In the genomic region with DNA sequence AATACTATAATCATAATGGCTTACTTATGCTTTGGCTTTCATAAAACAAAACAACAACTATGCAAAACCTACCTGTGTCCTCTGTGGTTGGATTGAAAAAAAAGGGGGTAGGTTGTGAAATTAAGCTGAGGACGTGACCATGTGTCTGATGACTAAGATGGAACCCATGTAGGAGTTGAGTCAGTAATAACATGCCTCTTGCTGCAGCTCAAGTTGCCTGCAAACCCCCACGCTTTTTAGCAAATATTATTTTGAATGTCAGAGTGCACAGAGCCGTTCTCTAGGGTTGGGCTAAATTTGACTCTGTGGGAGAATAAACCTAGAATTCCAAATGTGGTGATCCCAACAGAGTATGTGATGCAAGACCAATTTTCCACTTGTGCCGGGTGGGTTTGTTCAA, we compare ENCODE assay signal across 8 cellular contexts.
A peak's percentile ranks its signal among the peaks of the same experiment; 100 is the strongest.
DNase-seq lines count a peak whose midpoint lies in the region; ATAC-seq and TF ChIP-seq lines count a peak whose summit lies in the region.

No MANE protein-coding gene starts in this region.

- H3K9me3 ChIP-seq in naive thymus-derived CD4-positive, alpha-beta T cell (ENCODE audit: control insufficient read depth in 2 of 3, low read length in 3 of 3) = no peaks in the 10 kb centered on the region

- H3K27ac ChIP-seq in naive thymus-derived CD4-positive, alpha-beta T cell (ENCODE audit: low read depth, low read length) = no peak overlapping the region

- peak; percentile 42 for DNase-seq in HT1080 (ENCODE audit: low read depth)
- DNase-seq in fibroblast of villous mesenchyme (ENCODE audit: low read depth) = peak; percentile 71
- DNase-seq in GOT3 (lab: John Stamatoyannopoulos, UW) = no peak
- no peak for DNase-seq in naive thymus-derived CD4-positive, alpha-beta T cell
- no peak for DNase-seq in OCI-M2 (lab: John Stamatoyannopoulos, UW; ENCODE audit: unreplicated experiment)

- no peaks in the 10 kb centered on the region for H3K27me3 ChIP-seq in naive thymus-derived CD4-positive, alpha-beta T cell (ENCODE audit: control insufficient read depth in 2 of 2, insufficient read depth in 2 of 2, low read length in 2 of 2)

- ATAC-seq in GM18868 (IDR thresholded peaks at IDR 0.05; ENCODE audit: unreplicated experiment) (peak; percentile 77), GM21737 (IDR thresholded peaks at IDR 0.05; ENCODE audit: unreplicated experiment) (peak; percentile 58), GM21528 (IDR thresholded peaks at IDR 0.05; ENCODE audit: low FRiP score, unreplicated experiment) (no peak)
- no peak for ATAC-seq in naive thymus-derived CD4-positive, alpha-beta T cell

- H3K4me3 Mint-ChIP-seq in naive thymus-derived CD4-positive, alpha-beta T cell = no peak overlapping the region

- no peaks in the 10 kb centered on the region for H3K36me3 ChIP-seq in naive thymus-derived CD4-positive, alpha-beta T cell (ENCODE audit: control insufficient read depth in 2 of 3, insufficient read depth in 3 of 3, low read length in 3 of 3)

- POLR2A ChIA-PET in naive thymus-derived CD4-positive, alpha-beta T cell (lab: Charles Lee) = no interaction called here

- CTCF ChIA-PET in naive thymus-derived CD4-positive, alpha-beta T cell (lab: Charles Lee) = interaction anchor here (1.3 to 1.8 kb wide), 2 partner anchors 11 to 35 kb away, joined by 3 to 4 read pairs; no protein-coding TSS in a partner anchor

- peaks cover 0 to 7% (median 0%) of the 10 kb centered on the region in 11 donors for H3K9me3 Mint-ChIP-seq in naive thymus-derived CD4-positive, alpha-beta T cell

- intact Hi-C loops in naive thymus-derived CD4-positive, alpha-beta T cell (cut with micrococcal nuclease) = no loop called here

- no peaks in the 10 kb centered on the region for H3K36me3 Mint-ChIP-seq in naive thymus-derived CD4-positive, alpha-beta T cell

- H3K4me1 Mint-ChIP-seq in naive thymus-derived CD4-positive, alpha-beta T cell = peaks cover 0 to 23% (median 0%) of the 10 kb centered on the region in 7 donors

- peaks cover 0 to 61% (median 0%) of the 10 kb centered on the region in 5 donors for H3K27me3 Mint-ChIP-seq in naive thymus-derived CD4-positive, alpha-beta T cell

- H3K4me1 ChIP-seq in naive thymus-derived CD4-positive, alpha-beta T cell (ENCODE audit: control insufficient read depth in 2 of 2, insufficient read depth in 2 of 2, low read length in 2 of 2) = no peaks in the 10 kb centered on the region

- no peak overlapping the region for H3K27ac Mint-ChIP-seq in naive thymus-derived CD4-positive, alpha-beta T cell

- no peak for TF ChIP-seq CTCF in fibroblast of villous mesenchyme (IDR thresholded peaks at IDR 0.05; ENCODE audit: insufficient read depth, low read depth, low read length)

- H3K4me3 ChIP-seq in fibroblast of villous mesenchyme (ENCODE audit: low read depth, low read length) = no peak overlapping the region
- no peak overlapping the region for H3K4me3 ChIP-seq in naive thymus-derived CD4-positive, alpha-beta T cell (ENCODE audit: low read length)

Comparison
In these comparisons a context has a peak if more than half of its experiments do, and no peak if none do; other contexts are left out.
1. ATAC-seq: peak in GM18868 (single experiment) and GM21737 (single experiment); none in naive thymus-derived CD4-positive, alpha-beta T cell (single experiment) and GM21528 (single experiment).
2. DNase-seq: peak in HT1080 (single experiment) and fibroblast of villous mesenchyme (single experiment); none in GOT3 (single experiment), naive thymus-derived CD4-positive, alpha-beta T cell (0 of 9) and OCI-M2 (single experiment).